In genomic region chr6:119145111-119145510, GRCh38 we compare ENCODE assay signal across 21 cellular contexts.
DNase-seq lines count a peak whose midpoint lies in the region; ATAC-seq, FAIRE-seq and TF ChIP-seq lines count a peak whose summit lies in the region.
"Had no signal": no experiment of that assay in that cellular context is flagged by ENCODE, and none has a peak within 500 bp of the region (broad histone marks: within the 10 kb centered on the region; RNA-seq: fewer than 3 reads in every experiment).

No MANE protein-coding gene starts in this region.

- CTCF ChIA-PET in K562 (lab: Yijun Ruan, JAX; ENCODE audit: low intra/inter-chr PET ratio): no interaction called here
- CTCF ChIA-PET in HepG2 (lab: Yijun Ruan, JAX; ENCODE audit: low intra/inter-chr PET ratio, low total read pairs): no interaction called here

- H3K36me3 Mint-ChIP-seq in CD4-positive, CD25-positive, alpha-beta regulatory T cell: no peaks in the 10 kb centered on the region
- H3K36me3 Mint-ChIP-seq: naive B cell had no signal

- H3K9me1 ChIP-seq in K562 (ENCODE audit: control insufficient read depth, insufficient read depth, low read length): no peaks in the 10 kb centered on the region

- H4K20me1 ChIP-seq in K562 (replicated peaks; ENCODE audit: control insufficient read depth, insufficient read depth, low read length): no peaks in the 10 kb centered on the region
- no peaks in the 10 kb centered on the region for H4K20me1 ChIP-seq in HepG2 (ENCODE audit: insufficient read depth, low read length)

- no peak for TF ChIP-seq CTCF in K562 (IDR thresholded peaks at IDR 0.05 in 2 of 3, conservative IDR thresholded peaks at IDR 0.05 in 1 of 3; ENCODE audit: insufficient read depth in 2 of 3, low read depth in 1 of 3, low read length in 3 of 3)
- no peak for TF ChIP-seq CTCF in HepG2 (CRISPR knock-in tag; IDR thresholded peaks at IDR 0.05)

- WGBS in K562 (ENCODE audit: insufficient coverage, low coverage, missing lambda C conversion rate): 27% methylated on average over 2 of the region's 2 CpGs
- WGBS in HepG2 (ENCODE audit: low lambda C conversion rate): 70% methylated on average over 2 of the region's 2 CpGs

- H3K9me3 ChIP-seq in CD4-positive, CD25-positive, alpha-beta regulatory T cell (ENCODE audit: control insufficient read depth in 2 of 2, low read length in 2 of 2): peaks cover 0 to 6% of the 10 kb centered on the region in 2 experiments
- peaks cover 4% of the 10 kb centered on the region; the same call in 1 of the 2 replicates for H3K9me3 ChIP-seq in K562 (replicated peaks; ENCODE audit: control insufficient read depth, insufficient read depth, low read depth, low read length)
- H3K9me3 ChIP-seq in HepG2 (ENCODE audit: low read length): no peaks in the 10 kb centered on the region
- H3K9me3 ChIP-seq: colonic mucosa, gastroesophageal sphincter, SJSA1, tibial artery had no signal

- H3K9me3 Mint-ChIP-seq in CD4-positive, CD25-positive, alpha-beta regulatory T cell: peaks cover 0 to 7% (median 0%) of the 10 kb centered on the region in 7 donors
- H3K9me3 Mint-ChIP-seq: HFFc6, naive B cell had no signal

- H2AFZ ChIP-seq in ACC112 (ENCODE audit: low read length, unreplicated experiment) (peak overlapping the region; percentile 1), K562 (ENCODE audit: low read depth, low read length) (peak overlapping the region; percentile 70), HepG2 (ENCODE audit: low read length) (no peak overlapping the region)

- 0 out of 4 replicates have a peak overlapping the region, but pooled peaks of 1 of the 2 experiments have one; percentile 18 for H3K9ac ChIP-seq in K562 (ENCODE audit: insufficient read depth in 1 of 2, low read depth in 2 of 2, low read length in 2 of 2)
- no peak overlapping the region for H3K9ac ChIP-seq in HepG2 (ENCODE audit: insufficient read depth, low read depth, low read length)

- H3K4me1 Mint-ChIP-seq in CD4-positive, CD25-positive, alpha-beta regulatory T cell: peaks cover 0 to 25% (median 12%) of the 10 kb centered on the region in 4 donors

- H3K79me2 ChIP-seq in ACC112 (ENCODE audit: control insufficient read depth, insufficient read depth, low read length, unreplicated experiment): no peaks in the 10 kb centered on the region
- H3K79me2 ChIP-seq in K562 (ENCODE audit: control insufficient read depth, insufficient read depth, low read length): no peaks in the 10 kb centered on the region
- H3K79me2 ChIP-seq in HepG2 (ENCODE audit: insufficient read depth, low read length): no peaks in the 10 kb centered on the region

- intact Hi-C loops in K562 (cut with micrococcal nuclease): loop anchor here (5.0 to 10.0 kb wide), 5 partner anchors 202 to 920 kb away; partner anchors contain the start of gene MAN1A1
- intact Hi-C loops in HepG2 (cut with micrococcal nuclease; ENCODE audit: unreplicated experiment): no loop called here

- no peaks in the 10 kb centered on the region for H3K27me3 ChIP-seq in ACC112 (ENCODE audit: insufficient read depth, low read length)
- H3K27me3 ChIP-seq in CD4-positive, CD25-positive, alpha-beta regulatory T cell (ENCODE audit: control insufficient read depth, insufficient read depth, low read length): no peaks in the 10 kb centered on the region
- no peaks in the 10 kb centered on the region for H3K27me3 ChIP-seq in K562 (ENCODE audit: control insufficient read depth in 2 of 2, insufficient read depth in 2 of 2, low read length in 2 of 2)
- no peaks in the 10 kb centered on the region for H3K27me3 ChIP-seq in HepG2 (ENCODE audit: control insufficient read depth in 1 of 2, insufficient read depth in 2 of 2, low read length in 2 of 2)
- H3K27me3 ChIP-seq: colonic mucosa, gastroesophageal sphincter, SJSA1, tibial artery had no signal

- peak overlapping the region in 1 of 4 donors; percentile 73 for H3K4me3 Mint-ChIP-seq in CD4-positive, CD25-positive, alpha-beta regulatory T cell
- H3K4me3 Mint-ChIP-seq: HFFc6, naive B cell had no signal

- ATAC-seq in CD4-positive, CD25-positive, alpha-beta regulatory T cell (ENCODE audit: low read depth in 2 of 2): peak in 1 of 2 donors; percentile 50
- ATAC-seq in K562: peak; percentile 29; the same call in 2 of the 3 replicates
- no peak for ATAC-seq in HepG2
- ATAC-seq: gastroesophageal sphincter had no signal

- H3K4me2 ChIP-seq in K562 (ENCODE audit: insufficient read depth, low read length) (no peak overlapping the region), HepG2 (ENCODE audit: low read depth, low read length) (no peak overlapping the region)

- H3K4me1 ChIP-seq in ACC112 (ENCODE audit: control insufficient read depth, insufficient read depth, low read length, unreplicated experiment): peaks cover 43% of the 10 kb centered on the region
- H3K4me1 ChIP-seq in CD4-positive, CD25-positive, alpha-beta regulatory T cell (ENCODE audit: control insufficient read depth, insufficient read depth, low read length, poor library complexity, severe bottlenecking): peaks cover 10% of the 10 kb centered on the region
- peaks cover 31 to 49% of the 10 kb centered on the region in 2 experiments for H3K4me1 ChIP-seq in K562 (replicated peaks in 1 of 2; ENCODE audit: control insufficient read depth in 2 of 2, insufficient read depth in 2 of 2, low read length in 2 of 2)
- peaks cover 60% of the 10 kb centered on the region for H3K4me1 ChIP-seq in HepG2 (ENCODE audit: insufficient read depth, low read length)

- TF ChIP-seq EP300 in K562 (IDR thresholded peaks at IDR 0.05; ENCODE audit: low read length) (no peak), HepG2 (IDR thresholded peaks at IDR 0.05; ENCODE audit: low read depth in 2 of 2, low read length in 2 of 2) (no peak), HepG2 (CRISPR knock-in tag; IDR thresholded peaks at IDR 0.05; ENCODE audit: borderline replicate concordance) (no peak)

- H3K4me3 ChIP-seq in ACC112 (ENCODE audit: low read depth, low read length) (no peak overlapping the region), K562 (no peak overlapping the region), HepG2 (replicated peaks in 1 of 3; ENCODE audit: insufficient read depth in 1 of 3, low read depth in 2 of 3, low read length in 3 of 3) (no peak overlapping the region)
- H3K4me3 ChIP-seq in CD4-positive, CD25-positive, alpha-beta regulatory T cell (ENCODE audit: low read depth, low read length): peak overlapping the region; percentile 26
- H3K4me3 ChIP-seq: colonic mucosa, gastroesophageal sphincter, SJSA1, skin epidermis, tibial artery had no signal

- H3K27ac ChIP-seq in ACC112 (ENCODE audit: low read depth, low read length): no peak overlapping the region
- peak overlapping the region; percentile 26 for H3K27ac ChIP-seq in CD4-positive, CD25-positive, alpha-beta regulatory T cell (ENCODE audit: insufficient read depth, low read length, poor library complexity, severe bottlenecking)
- H3K27ac ChIP-seq in K562 (ENCODE audit: extremely low read depth, low read depth, low read length): no peak overlapping the region
- H3K27ac ChIP-seq in HepG2 (ENCODE audit: extremely low read length, insufficient read depth, low read length): no peak overlapping the region
- H3K27ac ChIP-seq: colonic mucosa, gastroesophageal sphincter, SJSA1, skin epidermis, tibial artery, WERI-Rb-1 had no signal

- peak overlapping the region; percentile 37 to 88 (median 77) for H3K27ac Mint-ChIP-seq in CD4-positive, CD25-positive, alpha-beta regulatory T cell
- H3K27ac Mint-ChIP-seq: HFFc6, naive B cell had no signal

- peak in 1 of 3 donors; percentile 72 for DNase-seq in CD4-positive, CD25-positive, alpha-beta regulatory T cell
- DNase-seq in NCI-H69 (lab: John Stamatoyannopoulos, UW): peak; percentile 77
- DNase-seq in K562 (ENCODE audit: extremely low read depth in 1 of 4, low spot score in 3 of 4): no peak
- DNase-seq in stimulated activated CD4-positive, alpha-beta T cell treated with anti-CD3 and anti-CD28 coated beads, Interleukin-1b, Interleukin-23, amount 100 ng/mL, for 48 hours: no peak
- no peak for DNase-seq in NCI-H345 treated with DMSO at 0.1 percent for 48 hours (lab: John Stamatoyannopoulos, UW; ENCODE audit: unreplicated experiment)
- DNase-seq in HepG2 (ENCODE audit: low spot score): no peak
- no peak for DNase-seq in midbrain (lab: John Stamatoyannopoulos, UW)
- DNase-seq: activated naive CD4-positive, alpha-beta T cell; colonic mucosa; DMS53; HFFc6; naive B cell; NCI-H446; posterior cingulate gyrus; tibial artery; WERI-Rb-1 had no signal

- H3K36me3 ChIP-seq in ACC112 (ENCODE audit: insufficient read depth, low read length): no peaks in the 10 kb centered on the region
- H3K36me3 ChIP-seq in CD4-positive, CD25-positive, alpha-beta regulatory T cell (ENCODE audit: control insufficient read depth, insufficient read depth, low read length): no peaks in the 10 kb centered on the region
- H3K36me3 ChIP-seq in K562 (ENCODE audit: control insufficient read depth, insufficient read depth, low read length): no peaks in the 10 kb centered on the region
- no peaks in the 10 kb centered on the region for H3K36me3 ChIP-seq in HepG2 (replicated peaks in 1 of 2; ENCODE audit: control insufficient read depth in 1 of 2, insufficient read depth in 2 of 2, low read length in 2 of 2)
- H3K36me3 ChIP-seq: colonic mucosa, gastroesophageal sphincter, SJSA1, tibial artery, WERI-Rb-1 had no signal

- TF ChIP-seq POLR2A in K562 (conservative IDR thresholded peaks at IDR 0.05): no peak
- no peak for TF ChIP-seq POLR2A in HepG2 (IDR thresholded peaks at IDR 0.05; ENCODE audit: insufficient read depth in 1 of 2, low read depth in 2 of 2, low read length in 2 of 2)

- FAIRE-seq in K562 (lab: Jason Lieb, UNC) (no peak), HepG2 (lab: Jason Lieb, UNC) (no peak)
- FAIRE-seq: GM19239 had no signal

- in situ Hi-C loops in K562 (cut with MboI) (no loop called here), HepG2 (cut with HindIII; ENCODE audit: extremely low pct_ligation_motif_present, low pct_unique_long_range_greater_than_20kb) (loop anchor here (5.0 to 25.0 kb wide), 3 partner anchors 202 to 842 kb away; partner anchors contain the start of gene MAN1A1)

- TF ChIP-seq RAD21 in K562 (CRISPR knock-in tag; conservative IDR thresholded peaks at IDR 0.05 in 1 of 2, IDR thresholded peaks at IDR 0.05 in 1 of 2) (no peak), HepG2 (CRISPR knock-in tag; IDR thresholded peaks at IDR 0.05) (no peak)

- POLR2A ChIA-PET in K562 (lab: Yijun Ruan, JAX): interaction anchor here (0.5 kb wide), 1 partner anchor 322 kb away, joined by 4 read pairs; no protein-coding TSS in a partner anchor
- POLR2A ChIA-PET in HepG2 (lab: Yijun Ruan, JAX): interaction anchor here (1.0 to 4.1 kb wide), 2 partner anchors 27 to 203 kb away, joined by 4 to 19 read pairs; no protein-coding TSS in a partner anchor

- H3K27me3 Mint-ChIP-seq in CD4-positive, CD25-positive, alpha-beta regulatory T cell: no peaks in the 10 kb centered on the region

- BruUV-seq in K562 (replicated peaks; lab: Mats Ljungman, UMichigan): no TSS peak
- no TSS peak for BruUV-seq in HepG2 (replicated peaks; lab: Mats Ljungman, UMichigan)

TF ChIP-seq in HepG2, 621 proteins besides CTCF, POLR2A, EP300 and RAD21 (continues in another document):
- TF ChIP-seq YEATS2 (CRISPR knock-in tag; IDR thresholded peaks at IDR 0.05; ENCODE audit: borderline replicate concordance): no peak
- TF ChIP-seq ZNF775 (CRISPR knock-in tag; IDR thresholded peaks at IDR 0.05; ENCODE audit: borderline replicate concordance): no peak
